11 cellular contexts compared by ENCODE assay signal in the genomic region with DNA sequence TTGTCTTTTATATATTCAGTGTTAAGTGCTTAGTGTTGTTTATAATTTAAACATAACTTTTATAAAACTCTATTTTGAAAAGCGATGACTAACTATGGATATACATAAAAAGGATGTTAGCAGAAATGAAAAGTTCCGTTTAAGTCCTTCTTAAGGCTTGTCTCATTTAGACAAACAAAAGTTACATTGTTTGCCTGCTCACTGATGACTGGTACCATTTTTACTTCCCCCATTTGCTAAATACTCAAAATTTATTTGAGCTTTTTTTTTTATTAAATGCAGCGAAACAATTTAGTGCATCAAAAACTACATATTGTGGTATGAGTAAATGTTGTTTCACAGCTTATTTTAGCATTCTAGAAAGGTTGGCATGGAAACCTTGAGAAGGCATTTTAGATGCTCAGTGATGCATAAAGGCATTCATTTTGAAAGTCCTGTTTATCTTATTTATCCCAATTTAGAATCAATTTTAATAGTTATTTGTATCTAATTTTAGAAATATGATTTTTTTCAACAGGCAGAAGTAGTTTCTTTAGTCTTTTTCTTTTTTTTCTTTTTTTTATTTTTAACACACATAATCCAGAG.
DNase-seq lines count a peak whose midpoint lies in the region; ATAC-seq lines count a peak whose summit lies in the region.
"Had no signal": no experiment of that assay in that cellular context is flagged by ENCODE, and none has a peak within 500 bp of the region (broad histone marks: within the 10 kb centered on the region; RNA-seq: fewer than 3 reads in every experiment).

No MANE protein-coding gene starts in this region.

- peak; percentile 49 for DNase-seq in kidney tubule cell (ENCODE audit: low spot score)
- no peak for DNase-seq in NK-92 treated with Interleukin-12 subunit alpha and Interleukin-12 subunit beta, amount 100 ng/mL, for 24 hours (lab: John Stamatoyannopoulos, UW)
- no peak for DNase-seq in effector memory CD4-positive, alpha-beta T cell
- DNase-seq in COLO668 (lab: John Stamatoyannopoulos, UW; ENCODE audit: unreplicated experiment), result no peak
- no peak for DNase-seq in NCI-H1694 treated with DMSO at 0.1 percent for 48 hours (lab: John Stamatoyannopoulos, UW)
- DNase-seq: GF-D8; stimulated activated CD4-positive, alpha-beta T cell treated with anti-CD3 and anti-CD28 coated beads, Interleukin-1b, Interleukin-23, amount 100 ng/mL, for 48 hours had no signal

- no peak overlapping the region for H3K4me3 ChIP-seq in effector memory CD4-positive, alpha-beta T cell (ENCODE audit: insufficient read depth, low read depth, low read length, poor library complexity, severe bottlenecking)
- H3K4me3 ChIP-seq: tibial nerve had no signal

- ATAC-seq in GM18517 (IDR thresholded peaks at IDR 0.05; ENCODE audit: unreplicated experiment), result peak; percentile 70
- ATAC-seq in GM21723 (IDR thresholded peaks at IDR 0.05; ENCODE audit: unreplicated experiment), result peak; percentile 52
- ATAC-seq in HG03521 (IDR thresholded peaks at IDR 0.05; ENCODE audit: unreplicated experiment), result peak; percentile 54

- H3K36me3 ChIP-seq in effector memory CD4-positive, alpha-beta T cell (ENCODE audit: control insufficient read depth, insufficient read depth, low read length), result no peaks in the 10 kb centered on the region
- H3K36me3 ChIP-seq: tibial nerve had no signal

- no peak overlapping the region for H3K27ac ChIP-seq in effector memory CD4-positive, alpha-beta T cell (ENCODE audit: insufficient read depth, low read length, poor library complexity, severe bottlenecking)
- H3K27ac ChIP-seq: tibial nerve had no signal

- H3K27me3 ChIP-seq in effector memory CD4-positive, alpha-beta T cell (replicated peaks; ENCODE audit: control insufficient read depth, insufficient read depth, low read length, poor library complexity, severe bottlenecking), result no peaks in the 10 kb centered on the region
- H3K27me3 ChIP-seq: tibial nerve had no signal

- H3K9me3 ChIP-seq in effector memory CD4-positive, alpha-beta T cell (ENCODE audit: control insufficient read depth, low read length), result no peaks in the 10 kb centered on the region
- H3K9me3 ChIP-seq: tibial nerve had no signal

- no peaks in the 10 kb centered on the region for H3K4me1 ChIP-seq in effector memory CD4-positive, alpha-beta T cell (ENCODE audit: control insufficient read depth, insufficient read depth, low read length, poor library complexity, severe bottlenecking)
